9 cellular contexts compared by ENCODE assay signal in the genomic region with DNA sequence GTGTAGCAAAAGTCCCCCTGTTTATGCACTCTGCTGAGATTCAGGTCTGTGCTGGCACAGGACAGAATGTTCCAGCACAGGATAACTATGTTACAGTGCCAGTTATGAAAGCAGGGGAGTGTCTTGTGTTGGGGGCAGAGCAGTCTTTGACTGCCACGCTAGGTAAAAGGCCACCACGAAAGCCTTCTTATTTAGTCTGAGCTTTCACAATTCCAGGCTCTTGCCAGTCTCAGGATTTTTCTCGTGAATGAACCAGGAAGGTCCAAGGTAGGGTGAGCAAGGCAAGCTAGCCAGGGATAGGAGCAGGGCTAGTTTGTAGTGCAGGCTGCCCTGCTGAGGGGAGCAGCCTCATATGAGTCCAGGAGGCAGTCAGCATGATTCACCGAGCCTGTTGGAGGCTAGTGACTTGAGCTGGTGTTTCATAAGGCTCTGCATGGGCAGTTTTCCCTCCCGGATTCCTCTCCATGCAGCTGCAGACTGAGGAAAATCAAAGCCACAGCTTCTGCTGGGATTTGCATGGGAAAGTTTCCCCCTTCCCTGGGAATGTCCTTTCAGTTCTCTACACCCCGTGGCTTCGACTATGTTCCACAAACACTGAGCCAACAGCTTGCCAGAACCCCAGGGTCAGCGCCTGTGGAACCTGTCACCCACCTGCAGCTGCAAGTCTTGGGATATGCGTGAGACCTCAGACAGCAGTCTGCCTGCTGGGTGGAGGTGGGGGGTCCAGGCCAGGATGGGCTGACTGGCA.
A peak's percentile ranks its signal among the peaks of the same experiment; 100 is the strongest.
DNase-seq lines count a peak whose midpoint lies in the region; ATAC-seq, FAIRE-seq and TF ChIP-seq lines count a peak whose summit lies in the region.
"Had no signal": no experiment of that assay in that cellular context is flagged by ENCODE, and none has a peak within 500 bp of the region (broad histone marks: within the 10 kb centered on the region; RNA-seq: fewer than 3 reads in every experiment).

No MANE protein-coding gene starts in this region.

- H3K9me3 Mint-ChIP-seq in T-helper 2 cell treated with Interferon-gamma antibody and Interleukin-4, amounts not matched to agents 5 μg/mL and 100 μg/mL, for 36 hours = no peaks in the 10 kb centered on the region
- H3K9me3 Mint-ChIP-seq: immature natural killer cell had no signal

- H3K27ac ChIP-seq in coronary artery (peak overlapping the region; percentile 93 to 96), thoracic aorta (peak overlapping the region; percentile 95 to 98)

- H3K4me3 ChIP-seq in coronary artery (peak overlapping the region; percentile 49), thoracic aorta (peak overlapping the region; percentile 56)

- no peaks in the 10 kb centered on the region for H3K9me3 ChIP-seq in thoracic aorta

- H3K4me3 Mint-ChIP-seq in T-helper 2 cell treated with Interferon-gamma antibody and Interleukin-4, amounts not matched to agents 5 μg/mL and 100 μg/mL, for 36 hours = no peak overlapping the region
- H3K4me3 Mint-ChIP-seq: immature natural killer cell had no signal

- no peaks in the 10 kb centered on the region for H3K27me3 ChIP-seq in thoracic aorta (replicated peaks; ENCODE audit: insufficient read depth)

- peak; percentile 79 for ATAC-seq in left lobe of liver
- ATAC-seq in thoracic aorta (ENCODE audit: insufficient number of reproducible peaks, low FRiP score, low read depth) = peak; percentile 88

- H3K4me1 Mint-ChIP-seq in T-helper 2 cell treated with Interferon-gamma antibody and Interleukin-4, amounts not matched to agents 5 μg/mL and 100 μg/mL, for 36 hours (ENCODE audit: low read depth) = peaks cover 15% of the 10 kb centered on the region
- H3K4me1 Mint-ChIP-seq: immature natural killer cell had no signal

- peak; percentile 49 for DNase-seq in HTR-8/SVneo (ENCODE audit: insufficient read length, low spot score)
- peak; percentile 91 for DNase-seq in coronary artery (ENCODE audit: low spot score)
- peak; percentile 65 for DNase-seq in left lobe of liver (ENCODE audit: low spot score)
- DNase-seq in thoracic aorta (ENCODE audit: low spot score) = peak; percentile 62
- no peak for DNase-seq in stimulated activated CD8-positive, alpha-beta memory T cell treated with anti-CD3 and anti-CD28 coated beads, Interleukin-4, amount 100 ng/mL, for 48 hours
- DNase-seq in activated CD4-positive, alpha-beta T cell treated with anti-CD3 and anti-CD28 coated beads for 4 hours = no peak
- no peak for DNase-seq in T-helper 2 cell treated with Interferon-gamma antibody and Interleukin-4, amounts not matched to agents 5 μg/mL and 100 μg/mL, for 36 hours (ENCODE audit: low spot score)
- DNase-seq in COLO668 (lab: John Stamatoyannopoulos, UW; ENCODE audit: unreplicated experiment) = no peak
- DNase-seq: immature natural killer cell had no signal

- FAIRE-seq in HTR-8/SVneo (lab: Jason Lieb, UNC) = peak; percentile 84

- no peaks in the 10 kb centered on the region for H3K27me3 Mint-ChIP-seq in T-helper 2 cell treated with Interferon-gamma antibody and Interleukin-4, amounts not matched to agents 5 μg/mL and 100 μg/mL, for 36 hours (ENCODE audit: low read depth)

- H3K27ac Mint-ChIP-seq in T-helper 2 cell treated with Interferon-gamma antibody and Interleukin-4, amounts not matched to agents 5 μg/mL and 100 μg/mL, for 36 hours = no peak overlapping the region
- H3K27ac Mint-ChIP-seq: immature natural killer cell had no signal

- TF ChIP-seq CTCF in coronary artery (IDR thresholded peaks at IDR 0.05) = no peak
- TF ChIP-seq CTCF in thoracic aorta (IDR thresholded peaks at IDR 0.05) = no peak

- H3K36me3 Mint-ChIP-seq in T-helper 2 cell treated with Interferon-gamma antibody and Interleukin-4, amounts not matched to agents 5 μg/mL and 100 μg/mL, for 36 hours (ENCODE audit: low read depth) = no peaks in the 10 kb centered on the region
- H3K36me3 Mint-ChIP-seq: immature natural killer cell had no signal

- peaks cover 28 to 68% of the 10 kb centered on the region in 2 donors for H3K4me1 ChIP-seq in thoracic aorta (ENCODE audit: control insufficient read depth in 1 of 2, low read depth in 2 of 2)

- H3K36me3 ChIP-seq in thoracic aorta = no peaks in the 10 kb centered on the region

Comparison
In these comparisons a context has a peak if more than half of its experiments do, and no peak if none do; other contexts are left out.
1. DNase-seq: peak in HTR-8/SVneo (single experiment), coronary artery (single experiment), left lobe of liver (single experiment) and thoracic aorta (single experiment); none in stimulated activated CD8-positive, alpha-beta memory T cell treated with anti-CD3 and anti-CD28 coated beads, Interleukin-4, amount 100 ng/mL, for 48 hours (single experiment), activated CD4-positive, alpha-beta T cell treated with anti-CD3 and anti-CD28 coated beads for 4 hours (0 of 2), T-helper 2 cell treated with Interferon-gamma antibody and Interleukin-4, amounts not matched to agents 5 μg/mL and 100 μg/mL, for 36 hours (single experiment) and COLO668 (single experiment).